Comparison of ENCODE assay signal across 21 cellular contexts in genomic region chr22:24088796-24089195, GRCh38.
DNase-seq lines count a peak whose midpoint lies in the region; ATAC-seq and TF ChIP-seq lines count a peak whose summit lies in the region.
"Had no signal": no experiment of that assay in that cellular context is flagged by ENCODE, and none has a peak within 500 bp of the region (broad histone marks: within the 10 kb centered on the region; RNA-seq: fewer than 3 reads in every experiment).

No MANE protein-coding gene starts in this region.

- peaks cover 9% of the 10 kb centered on the region for H3K27me3 Mint-ChIP-seq in GM23338 (ENCODE audit: insufficient read depth, low read depth, poor library complexity)
- H3K27me3 Mint-ChIP-seq: activated CD8-positive, alpha-beta memory T cell treated with anti-CD3 and anti-CD28 coated beads, Interleukin-2, amount 10 ng/mL, durations not matched to agents 7 days and 5 days; stimulated activated naive CD8-positive, alpha-beta T cell treated with anti-CD3 and anti-CD28 coated beads, Interleukin-15, Interleukin-2, amounts not matched to agents 100 ng/mL and 50 ng/mL, for 24 hours; type B pancreatic cell had no signal

- H3K4me3 ChIP-seq in A673 (ENCODE audit: low read depth, low read length, poor library complexity, severe bottlenecking): no peak overlapping the region
- H3K4me3 ChIP-seq in GM23338: no peak overlapping the region
- no peak overlapping the region for H3K4me3 ChIP-seq in brain microvascular endothelial cell (ENCODE audit: low read depth, low read length)
- no peak overlapping the region for H3K4me3 ChIP-seq in mesendoderm (ENCODE audit: low read length)
- no peak overlapping the region for H3K4me3 ChIP-seq in uterus
- H3K4me3 ChIP-seq: A549, GM12878, left lung, SJCRH30 had no signal

- no peaks in the 10 kb centered on the region for H3K9me2 ChIP-seq in GM23338 (ENCODE audit: insufficient read depth)

- WGBS in mesendoderm (ENCODE audit: extremely low coverage, insufficient coverage, low lambda C conversion rate): no CpG with 5 or more reads among the region's 1 CpG

- no peaks in the 10 kb centered on the region for H3K79me2 ChIP-seq in GM23338 (replicated peaks; ENCODE audit: insufficient read depth)
- H3K79me2 ChIP-seq in mesendoderm (ENCODE audit: control insufficient read depth, insufficient read depth, low read length): no peaks in the 10 kb centered on the region

- H3K27ac ChIP-seq in A673 (ENCODE audit: low read depth, low read length, poor library complexity, severe bottlenecking): peak overlapping the region; percentile 19
- no peak overlapping the region for H3K27ac ChIP-seq in GM23338 (ENCODE audit: low read depth)
- no peak overlapping the region for H3K27ac ChIP-seq in brain microvascular endothelial cell
- no peak overlapping the region for H3K27ac ChIP-seq in mesendoderm (ENCODE audit: low read depth, low read length)
- H3K27ac ChIP-seq in uterus: no peak overlapping the region
- H3K27ac ChIP-seq: A549, left lung, SJCRH30 had no signal

- TF ChIP-seq POLR2A in uterus (IDR thresholded peaks at IDR 0.05): no peak

- H3F3A ChIP-seq in GM23338 (replicated peaks; ENCODE audit: low read depth): no peaks in the 10 kb centered on the region

- DNase-seq in A673 (ENCODE audit: low spot score): peak; percentile 53
- DNase-seq in GM23338 (ENCODE audit: low spot score): peak; percentile 9
- DNase-seq in brain microvascular endothelial cell: no peak
- DNase-seq in mesendoderm: peak; percentile 27
- DNase-seq in uterus: no peak
- DNase-seq in NCI-H69 (lab: John Stamatoyannopoulos, UW): no peak
- DNase-seq: activated CD8-positive, alpha-beta memory T cell treated with anti-CD3 and anti-CD28 coated beads, Interleukin-2, amount 10 ng/mL, durations not matched to agents 7 days and 5 days; activated naive CD4-positive, alpha-beta T cell; foreskin melanocyte; left lung; NCI-H146; NCI-H345; SJCRH30 had no signal

- BruUV-seq in A673 (replicated peaks; lab: Mats Ljungman, UMichigan): no TSS peak

- no peak overlapping the region for H4K8ac ChIP-seq in mesendoderm (ENCODE audit: low read depth, low read length)

- no peak overlapping the region for H3K56ac ChIP-seq in mesendoderm (ENCODE audit: low read length)

- POLR2A ChIA-PET in A673 (lab: Charles Lee; ENCODE audit: low non-redundant PET): no interaction called here

- H3K4me1 Mint-ChIP-seq in GM23338: peaks cover 10% of the 10 kb centered on the region; the same call in 2 of the 3 replicates

- H2BK15ac ChIP-seq in mesendoderm (replicated peaks; ENCODE audit: low read depth): no peak overlapping the region

- H3K36me3 ChIP-seq in A673 (ENCODE audit: insufficient read depth, low read length, poor library complexity, severe bottlenecking): peaks cover 44% of the 10 kb centered on the region
- H3K36me3 ChIP-seq in GM23338 (ENCODE audit: insufficient read depth): peaks cover 18% of the 10 kb centered on the region
- H3K36me3 ChIP-seq in brain microvascular endothelial cell (replicated peaks): peaks cover 59% of the 10 kb centered on the region
- H3K36me3 ChIP-seq in mesendoderm (ENCODE audit: control insufficient read depth, insufficient read depth, low read length): peaks cover 5% of the 10 kb centered on the region
- no peaks in the 10 kb centered on the region for H3K36me3 ChIP-seq in uterus

- no peak overlapping the region for H4K5ac ChIP-seq in mesendoderm (ENCODE audit: low read length)

- H3K4me3 Mint-ChIP-seq in GM23338: no peak overlapping the region
- H3K4me3 Mint-ChIP-seq: activated CD8-positive, alpha-beta memory T cell treated with anti-CD3 and anti-CD28 coated beads, Interleukin-2, amount 10 ng/mL, durations not matched to agents 7 days and 5 days; stimulated activated naive CD8-positive, alpha-beta T cell treated with anti-CD3 and anti-CD28 coated beads, Interleukin-15, Interleukin-2, amounts not matched to agents 100 ng/mL and 50 ng/mL, for 24 hours; type B pancreatic cell had no signal

- no peak overlapping the region for H2AFZ ChIP-seq in GM23338

- H3K4me2 ChIP-seq in GM23338 (no peak overlapping the region), mesendoderm (ENCODE audit: low read length) (no peak overlapping the region)
- H3K4me2 ChIP-seq: A549 had no signal

- no peaks in the 10 kb centered on the region for H3K79me1 ChIP-seq in mesendoderm (ENCODE audit: low read length)

- H2BK120ac ChIP-seq in mesendoderm (ENCODE audit: low read depth, low read length): no peak overlapping the region

- intact Hi-C loops in A673 (cut with micrococcal nuclease; ENCODE audit: unreplicated experiment): no loop called here
- intact Hi-C loops in uterus (cut with DNase I; ENCODE audit: low total_unique reads): no loop called here

- peak; percentile 91 for ATAC-seq in GM23338
- no peak for ATAC-seq in GM19455 (IDR thresholded peaks at IDR 0.05; ENCODE audit: unreplicated experiment)
- no peak for ATAC-seq in esophagus mucosa
- ATAC-seq: activated CD4-positive, CD25-positive, alpha-beta regulatory T cell treated with anti-CD3 and anti-CD28 coated beads, Interleukin-2, amount 50 U/mL, for 24 hours; activated CD8-positive, alpha-beta memory T cell treated with anti-CD3 and anti-CD28 coated beads, Interleukin-2, amount 10 ng/mL, durations not matched to agents 7 days and 5 days; GM12878; HCT116; left lung had no signal

- CTCF ChIA-PET in A673 (lab: Charles Lee): no interaction called here

- H2AK5ac ChIP-seq in mesendoderm (ENCODE audit: low read length): no peak overlapping the region

- no peaks in the 10 kb centered on the region for H3K9me3 Mint-ChIP-seq in GM23338
- H3K9me3 Mint-ChIP-seq: stimulated activated naive CD8-positive, alpha-beta T cell treated with anti-CD3 and anti-CD28 coated beads, Interleukin-15, Interleukin-2, amounts not matched to agents 100 ng/mL and 50 ng/mL, for 24 hours; type B pancreatic cell had no signal

- no peak overlapping the region for H3K4ac ChIP-seq in mesendoderm (ENCODE audit: low read depth, low read length)

- H3K9ac ChIP-seq in mesendoderm (ENCODE audit: low read length): no peak overlapping the region

- in situ Hi-C loops in brain microvascular endothelial cell (cut with HindIII; ENCODE audit: low pct_ligation_motif_present, low sequenced_read_pairs): no loop called here

- no peak for TF ChIP-seq CTCF in A673 (conservative IDR thresholded peaks at IDR 0.05; ENCODE audit: low read depth, low read length)
- TF ChIP-seq CTCF in GM23338 (conservative IDR thresholded peaks at IDR 0.05; ENCODE audit: low read depth in 2 of 2): no peak
- TF ChIP-seq CTCF in brain microvascular endothelial cell (IDR thresholded peaks at IDR 0.05; ENCODE audit: low read depth, low read length, missing control alignments): peak; percentile 24
- TF ChIP-seq CTCF in uterus (IDR thresholded peaks at IDR 0.05): no peak

- H3K23ac ChIP-seq in mesendoderm (ENCODE audit: low read length): no peak overlapping the region

- 0 out of 2 replicates have a peak, but pooled peaks cover 10% of the 10 kb centered on the region for H4K20me1 ChIP-seq in GM23338 (replicated peaks; ENCODE audit: insufficient read depth)

- no peak overlapping the region for H3K18ac ChIP-seq in mesendoderm (ENCODE audit: low read length)

- H3K4me1 ChIP-seq in A673 (ENCODE audit: insufficient read depth, low read length, poor library complexity, severe bottlenecking) (peaks cover 7% of the 10 kb centered on the region), GM23338 (ENCODE audit: insufficient read depth) (no peaks in the 10 kb centered on the region), mesendoderm (ENCODE audit: control insufficient read depth, low read depth, low read length) (no peaks in the 10 kb centered on the region), uterus (no peaks in the 10 kb centered on the region)
- H3K4me1 ChIP-seq: A549, left lung, SJCRH30 had no signal

- H3K27ac Mint-ChIP-seq in GM23338: peak overlapping the region; percentile 29; the same call in 1 of the 2 replicates
- H3K27ac Mint-ChIP-seq: activated CD8-positive, alpha-beta memory T cell treated with anti-CD3 and anti-CD28 coated beads, Interleukin-2, amount 10 ng/mL, durations not matched to agents 7 days and 5 days; stimulated activated naive CD8-positive, alpha-beta T cell treated with anti-CD3 and anti-CD28 coated beads, Interleukin-15, Interleukin-2, amounts not matched to agents 100 ng/mL and 50 ng/mL, for 24 hours had no signal

- no peak overlapping the region for H2BK5ac ChIP-seq in mesendoderm (ENCODE audit: low read length)

- H3K9me3 ChIP-seq in A673 (ENCODE audit: low read depth, low read length, poor library complexity, severe bottlenecking) (no peaks in the 10 kb centered on the region), uterus (no peaks in the 10 kb centered on the region)
- H3K9me3 ChIP-seq: A549, left lung, SJCRH30 had no signal

- no peaks in the 10 kb centered on the region for H3K27me3 ChIP-seq in A673 (replicated peaks; ENCODE audit: insufficient read depth, low read depth, low read length, poor library complexity)
- no peaks in the 10 kb centered on the region for H3K27me3 ChIP-seq in GM23338 (ENCODE audit: insufficient read depth)
- H3K27me3 ChIP-seq in brain microvascular endothelial cell (replicated peaks): no peaks in the 10 kb centered on the region
- no peaks in the 10 kb centered on the region for H3K27me3 ChIP-seq in mesendoderm (ENCODE audit: insufficient read depth, low read length, poor library complexity)
- H3K27me3 ChIP-seq in uterus: no peaks in the 10 kb centered on the region
- H3K27me3 ChIP-seq: left lung, SJCRH30 had no signal

- peaks cover 54% of the 10 kb centered on the region for H3K36me3 Mint-ChIP-seq in GM23338 (ENCODE audit: low read depth)

TF ChIP-seq in GM23338, 12 proteins besides CTCF, POLR2A, EP300 and RAD21 (continues in another document):
- TF ChIP-seq EZH2 (IDR thresholded peaks at IDR 0.05; ENCODE audit: low read depth, unreplicated experiment) (no peak), ETS1 (IDR thresholded peaks at IDR 0.05) (no peak), CREB1 (CRISPR knock-in tag; IDR thresholded peaks at IDR 0.05; ENCODE audit: low read depth) (no peak), EZH2phosphoT487 (IDR thresholded peaks at IDR 0.05; ENCODE audit: unreplicated experiment) (no peak), POLR2AphosphoS5 (IDR thresholded peaks at IDR 0.05; ENCODE audit: low read depth) (no peak), ZNF331 (CRISPR knock-in tag; IDR thresholded peaks at IDR 0.05; ENCODE audit: low read depth) (no peak), STAT1 (IDR thresholded peaks at IDR 0.05; ENCODE audit: unreplicated experiment) (no peak), ZNF114 (CRISPR knock-in tag; IDR thresholded peaks at IDR 0.05) (no peak)

Comparison
In these comparisons a context has a peak if more than half of its experiments do, and no peak if none do; other contexts are left out.
1. DNase-seq: peak in A673 (single experiment), GM23338 (single experiment) and mesendoderm (single experiment); none in brain microvascular endothelial cell (single experiment), uterus (0 of 2) and NCI-H69 (single experiment).